ENCODE assay signal across 19 cellular contexts in the genomic region with DNA sequence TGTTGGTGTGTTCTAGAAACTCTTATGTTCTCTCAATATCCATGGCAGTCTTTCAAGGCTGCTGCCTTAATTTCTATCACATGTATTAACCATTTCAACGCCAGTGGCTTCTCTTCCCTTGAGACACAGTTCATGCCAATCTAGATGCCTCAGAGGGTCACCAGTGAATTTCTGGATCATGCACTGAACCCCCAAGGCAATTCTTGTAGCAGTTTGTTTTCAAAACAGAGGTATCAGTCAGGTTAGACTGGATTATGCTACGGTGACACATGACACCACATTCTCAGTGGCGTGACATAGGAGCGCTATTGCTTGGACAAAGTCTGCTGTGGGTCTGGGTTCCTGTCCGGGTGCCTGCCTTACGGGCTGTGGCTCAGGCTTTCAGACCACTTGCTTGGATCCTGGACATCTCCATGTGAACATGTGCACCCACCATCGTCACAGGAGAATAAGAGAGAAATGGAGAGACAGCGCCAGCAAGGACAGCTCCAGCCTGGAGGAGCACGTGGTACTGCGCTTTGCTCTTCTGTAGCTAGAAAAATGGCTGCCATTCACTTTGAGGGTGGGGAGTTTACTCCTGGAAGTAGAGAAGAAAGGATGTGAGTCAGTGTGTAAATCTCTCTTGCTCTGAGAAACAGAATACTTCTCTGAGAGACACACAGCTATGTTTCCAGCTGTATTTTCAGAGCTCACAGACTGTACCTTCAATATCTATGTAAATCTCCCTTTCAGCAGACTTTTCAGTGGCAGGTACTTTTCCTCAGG.
DNase-seq lines count a peak whose midpoint lies in the region; ATAC-seq, FAIRE-seq and TF ChIP-seq lines count a peak whose summit lies in the region.
"Had no signal": no experiment of that assay in that cellular context is flagged by ENCODE, and none has a peak within 500 bp of the region (broad histone marks: within the 10 kb centered on the region; RNA-seq: fewer than 3 reads in every experiment).

No MANE protein-coding gene starts in this region.

- BruUV-seq in PC-3 (replicated peaks; lab: Mats Ljungman, UMichigan) (no TSS peak), K562 (replicated peaks; lab: Mats Ljungman, UMichigan) (no TSS peak)

- H4K91ac ChIP-seq in trophoblast cell (ENCODE audit: low read depth, low read length), result no peak overlapping the region

- DNase-seq in GM23338 (ENCODE audit: low spot score), result no peak
- DNase-seq in PC-3, result peak; percentile 34
- DNase-seq in K562 (ENCODE audit: extremely low read depth in 1 of 4, low spot score in 3 of 4), result no peak
- peak; percentile 84 to 94 for DNase-seq in trophoblast cell
- DNase-seq in erythroblast (lab: John Stamatoyannopoulos, UW), result no peak
- DNase-seq in stimulated activated CD4-positive, alpha-beta T cell treated with anti-CD3 and anti-CD28 coated beads, Interleukin-12 subunit alpha, Interleukin-12 subunit beta, amount 100 ng/mL, for 4 hours, result no peak
- DNase-seq: C1 segment of cervical spinal cord; Calu3; CD4-positive, alpha-beta T cell; DMS 273 treated with DMSO at 0.1 percent for 48 hours; GOT3; IMR-90; KG1 had no signal

- H4K20me1 ChIP-seq in GM23338 (replicated peaks; ENCODE audit: insufficient read depth), result no peaks in the 10 kb centered on the region
- no peaks in the 10 kb centered on the region for H4K20me1 ChIP-seq in PC-3 (ENCODE audit: low read length)
- H4K20me1 ChIP-seq in K562 (replicated peaks; ENCODE audit: control insufficient read depth, insufficient read depth, low read length), result no peaks in the 10 kb centered on the region

- intact Hi-C loops in PC-3 (cut with micrococcal nuclease) (no loop called here), K562 (cut with micrococcal nuclease) (no loop called here)

- H3K27me3 ChIP-seq in GM23338 (ENCODE audit: insufficient read depth) (no peaks in the 10 kb centered on the region), PC-3 (ENCODE audit: low read length) (peaks cover 25% of the 10 kb centered on the region), K562 (ENCODE audit: control insufficient read depth in 2 of 2, insufficient read depth in 2 of 2, low read length in 2 of 2) (no peaks in the 10 kb centered on the region; a peak in 1 of 5 replicates), trophoblast cell (ENCODE audit: insufficient read depth, low read length) (no peaks in the 10 kb centered on the region)

- TF ChIP-seq CTCF in GM23338 (conservative IDR thresholded peaks at IDR 0.05; ENCODE audit: low read depth in 2 of 2) (no peak), PC-3 (conservative IDR thresholded peaks at IDR 0.05; ENCODE audit: low read depth, low read length) (no peak), K562 (IDR thresholded peaks at IDR 0.05 in 2 of 3, conservative IDR thresholded peaks at IDR 0.05 in 1 of 3; ENCODE audit: insufficient read depth in 2 of 3, low read depth in 1 of 3, low read length in 3 of 3) (no peak)

- TF ChIP-seq POLR2A in K562 (conservative IDR thresholded peaks at IDR 0.05) (no peak), erythroblast (IDR thresholded peaks at IDR 0.05; ENCODE audit: low read length) (no peak)

- H3K36me3 ChIP-seq in GM23338 (ENCODE audit: insufficient read depth), result no peaks in the 10 kb centered on the region
- H3K36me3 ChIP-seq in PC-3 (ENCODE audit: low read depth, low read length), result no peaks in the 10 kb centered on the region
- H3K36me3 ChIP-seq in K562 (ENCODE audit: control insufficient read depth, insufficient read depth, low read length), result no peaks in the 10 kb centered on the region
- no peaks in the 10 kb centered on the region for H3K36me3 ChIP-seq in trophoblast cell (ENCODE audit: control insufficient read depth in 1 of 2, insufficient read depth in 2 of 2, low read length in 2 of 2)
- H3K36me3 ChIP-seq: HAP-1 had no signal

- no peak overlapping the region for H3K27ac Mint-ChIP-seq in GM23338
- H3K27ac Mint-ChIP-seq: B cell; CD4-positive, alpha-beta T cell had no signal

- POLR2A ChIA-PET in PC-3 (lab: Charles Lee; ENCODE audit: unreplicated experiment) (no interaction called here), K562 (lab: Yijun Ruan, JAX) (interaction anchor here (0.7 to 0.8 kb wide), 2 partner anchors 29 to 190 kb away, joined by 3 read pairs; no protein-coding TSS in a partner anchor)

- H3K27me3 Mint-ChIP-seq in GM23338 (ENCODE audit: insufficient read depth, low read depth, poor library complexity), result peaks cover 4% of the 10 kb centered on the region
- H3K27me3 Mint-ChIP-seq: B cell; CD4-positive, alpha-beta T cell had no signal

- no peaks in the 10 kb centered on the region for H3K79me1 ChIP-seq in trophoblast cell (ENCODE audit: low read length)

- H3K27ac ChIP-seq in GM23338 (ENCODE audit: low read depth) (no peak overlapping the region), PC-3 (ENCODE audit: low read length) (no peak overlapping the region), K562 (ENCODE audit: extremely low read depth, low read depth, low read length) (no peak overlapping the region), trophoblast cell (ENCODE audit: low read depth, low read length) (no peak overlapping the region)

- no peak overlapping the region for H3K4me3 Mint-ChIP-seq in GM23338
- H3K4me3 Mint-ChIP-seq: B cell; CD4-positive, alpha-beta T cell had no signal

- H3K4me1 ChIP-seq in GM23338 (ENCODE audit: insufficient read depth), result no peaks in the 10 kb centered on the region
- H3K4me1 ChIP-seq in PC-3 (ENCODE audit: insufficient read depth, low read length), result no peaks in the 10 kb centered on the region
- no peaks in the 10 kb centered on the region for H3K4me1 ChIP-seq in K562 (replicated peaks in 1 of 2; ENCODE audit: control insufficient read depth in 2 of 2, insufficient read depth in 2 of 2, low read length in 2 of 2)
- H3K4me1 ChIP-seq in trophoblast cell (ENCODE audit: control insufficient read depth in 1 of 2, insufficient read depth in 2 of 2, low read length in 2 of 2), result peaks cover 0 to 3% of the 10 kb centered on the region in 2 experiments
- H3K4me1 ChIP-seq: HAP-1 had no signal

- peaks cover 10% of the 10 kb centered on the region; the same call in 2 of the 3 replicates for H3K4me1 Mint-ChIP-seq in GM23338
- H3K4me1 Mint-ChIP-seq: B cell had no signal

- no peak for FAIRE-seq in K562 (lab: Jason Lieb, UNC)
- FAIRE-seq: A204.1, G401.6, GM12891 had no signal

- H3K9me2 ChIP-seq in GM23338 (ENCODE audit: insufficient read depth), result no peaks in the 10 kb centered on the region
- no peaks in the 10 kb centered on the region for H3K9me2 ChIP-seq in PC-3 (replicated peaks; ENCODE audit: low read length)

- no peak for TF ChIP-seq RAD21 in K562 (CRISPR knock-in tag; conservative IDR thresholded peaks at IDR 0.05 in 1 of 2, IDR thresholded peaks at IDR 0.05 in 1 of 2)

- no peak overlapping the region for H2AK5ac ChIP-seq in trophoblast cell (ENCODE audit: low read length)

- in situ Hi-C loops in K562 (cut with MboI), result no loop called here

- H3K4ac ChIP-seq in trophoblast cell (ENCODE audit: low read depth, low read length), result no peak overlapping the region

- CTCF ChIA-PET in PC-3 (lab: Charles Lee), result no interaction called here
- CTCF ChIA-PET in K562 (lab: Yijun Ruan, JAX; ENCODE audit: low intra/inter-chr PET ratio), result no interaction called here

- no peak overlapping the region for H3K18ac ChIP-seq in trophoblast cell (ENCODE audit: low read length)

- H3K9me1 ChIP-seq in K562 (ENCODE audit: control insufficient read depth, insufficient read depth, low read length), result no peaks in the 10 kb centered on the region

- no peak overlapping the region for H3K14ac ChIP-seq in trophoblast cell (ENCODE audit: low read length)

- H3K23ac ChIP-seq in trophoblast cell (ENCODE audit: low read length), result peak overlapping the region; percentile 48

- H4K12ac ChIP-seq in trophoblast cell (ENCODE audit: low read depth, low read length), result no peak overlapping the region

- no peak for TF ChIP-seq EP300 in K562 (IDR thresholded peaks at IDR 0.05; ENCODE audit: low read length)

- ATAC-seq in GM23338 (no peak), PC-3 (no peak), K562 (0 out of 3 replicates have a peak, but pooled peaks have one; percentile 23), HG03097 (IDR thresholded peaks at IDR 0.05; ENCODE audit: low FRiP score, unreplicated experiment) (no peak)

- no peak overlapping the region for H2BK120ac ChIP-seq in trophoblast cell (ENCODE audit: insufficient read depth, low read length, poor library complexity)

- H2BK5ac ChIP-seq in trophoblast cell (ENCODE audit: low read depth, low read length, poor library complexity), result no peak overlapping the region

- H3K9ac ChIP-seq in PC-3 (ENCODE audit: low read length) (no peak overlapping the region), K562 (ENCODE audit: insufficient read depth in 1 of 2, low read depth in 2 of 2, low read length in 2 of 2) (no peak overlapping the region), trophoblast cell (ENCODE audit: low read length) (no peak overlapping the region)

- H4K8ac ChIP-seq in trophoblast cell (ENCODE audit: low read depth, low read length), result no peak overlapping the region

- H3K9me3 ChIP-seq in PC-3 (ENCODE audit: low read length) (0 out of 2 replicates have a peak, but pooled peaks cover 5% of the 10 kb centered on the region), K562 (replicated peaks; ENCODE audit: control insufficient read depth, insufficient read depth, low read depth, low read length) (no peaks in the 10 kb centered on the region), trophoblast cell (ENCODE audit: insufficient read depth, low read depth, low read length) (peaks cover under 1% of the 10 kb centered on the region)
- H3K9me3 ChIP-seq: HAP-1 had no signal

- H2BK12ac ChIP-seq in trophoblast cell (ENCODE audit: low read length), result no peak overlapping the region

- no peak overlapping the region for H3K4me3 ChIP-seq in GM23338
- no peak overlapping the region for H3K4me3 ChIP-seq in PC-3 (ENCODE audit: low read length)
- H3K4me3 ChIP-seq in K562, result no peak overlapping the region
- H3K4me3 ChIP-seq in trophoblast cell (ENCODE audit: low read depth, low read length), result no peak overlapping the region
- H3K4me3 ChIP-seq: HAP-1 had no signal

- H3K4me2 ChIP-seq in GM23338, result no peak overlapping the region
- H3K4me2 ChIP-seq in PC-3 (ENCODE audit: low read length), result 0 out of 2 replicates have a peak overlapping the region, but pooled peaks have one; percentile 7
- no peak overlapping the region for H3K4me2 ChIP-seq in K562 (ENCODE audit: insufficient read depth, low read length)
- no peak overlapping the region for H3K4me2 ChIP-seq in trophoblast cell (ENCODE audit: low read length)

- peaks cover 9% of the 10 kb centered on the region for H3K9me3 Mint-ChIP-seq in GM23338

- 3% methylated on average over 10 of the region's 10 CpGs for WGBS in K562 (ENCODE audit: insufficient coverage, low coverage, missing lambda C conversion rate)
- no CpG with 5 or more reads among the region's 10 CpGs for WGBS in trophoblast cell (ENCODE audit: extremely low coverage, insufficient coverage, insufficient read length)

- H3F3A ChIP-seq in GM23338 (replicated peaks; ENCODE audit: low read depth) (no peaks in the 10 kb centered on the region), PC-3 (ENCODE audit: low read length, unreplicated experiment) (no peaks in the 10 kb centered on the region)

- H3K36me3 Mint-ChIP-seq in GM23338 (ENCODE audit: low read depth), result peaks cover 10% of the 10 kb centered on the region; the same call in 1 of the 3 replicates

- H2AFZ ChIP-seq in GM23338 (0 out of 2 replicates have a peak overlapping the region, but pooled peaks have one; percentile 18), PC-3 (ENCODE audit: low read length) (peak overlapping the region; percentile 27; the same call in 1 of the 2 replicates), K562 (ENCODE audit: low read depth, low read length) (peak overlapping the region; percentile 17; the same call in 1 of the 2 replicates), trophoblast cell (ENCODE audit: insufficient read depth, low read length, poor library complexity) (no peak overlapping the region)

- H3K79me2 ChIP-seq in GM23338 (replicated peaks; ENCODE audit: insufficient read depth) (no peaks in the 10 kb centered on the region), PC-3 (ENCODE audit: low read length) (no peaks in the 10 kb centered on the region), K562 (ENCODE audit: control insufficient read depth, insufficient read depth, low read length) (no peaks in the 10 kb centered on the region), trophoblast cell (ENCODE audit: control insufficient read depth, insufficient read depth, low read length, poor library complexity) (no peaks in the 10 kb centered on the region)

Comparison
In these comparisons a context has a peak if more than half of its experiments do, and no peak if none do; other contexts are left out.
1. DNase-seq: peak in PC-3 (single experiment) and trophoblast cell (2 of 2); none in GM23338 (single experiment), K562 (0 of 4), erythroblast (0 of 2) and stimulated activated CD4-positive, alpha-beta T cell treated with anti-CD3 and anti-CD28 coated beads, Interleukin-12 subunit alpha, Interleukin-12 subunit beta, amount 100 ng/mL, for 4 hours (single experiment).